2 cellular contexts compared by ENCODE assay signal in the genomic region with DNA sequence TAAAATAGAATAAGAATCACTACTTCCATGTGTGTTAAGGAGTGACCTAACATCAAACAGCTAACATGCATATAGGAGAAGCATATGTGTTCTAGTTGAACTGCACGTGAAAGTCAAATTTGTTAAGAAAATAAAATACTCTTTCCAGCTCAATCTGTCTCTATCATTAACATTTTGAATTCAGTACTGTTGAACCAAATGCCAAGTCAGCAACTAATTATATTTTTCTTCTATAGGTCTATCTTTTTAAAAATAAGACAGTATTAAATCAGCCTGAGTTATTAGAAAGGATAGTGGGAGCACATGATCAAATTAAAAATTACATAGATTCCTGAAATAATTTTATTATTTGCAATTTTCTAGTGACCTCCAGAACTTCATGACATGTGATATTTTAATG.
TF ChIP-seq lines count a peak whose summit lies in the region.

No MANE protein-coding gene starts in this region.

TF ChIP-seq in HepG2, 621 proteins besides CTCF, POLR2A, EP300 and RAD21:
- TF ChIP-seq THAP8 (CRISPR knock-in tag; IDR thresholded peaks at IDR 0.05; ENCODE audit: borderline replicate concordance) (no peak), PTBP1 (IDR thresholded peaks at IDR 0.05; ENCODE audit: low read depth, low read length, poor library complexity, severe bottlenecking) (no peak), NFE2 (CRISPR knock-in tag; IDR thresholded peaks at IDR 0.05) (no peak), CHCHD3 (CRISPR knock-in tag; IDR thresholded peaks at IDR 0.05) (no peak), SNRNP70 (IDR thresholded peaks at IDR 0.05; ENCODE audit: low read depth, low read length) (no peak), IRF1 (CRISPR knock-in tag; IDR thresholded peaks at IDR 0.05; ENCODE audit: low read depth) (no peak), MAFF (IDR thresholded peaks at IDR 0.05; ENCODE audit: low read depth, low read length) (peak; percentile 72), JUN (CRISPR knock-in tag; IDR thresholded peaks at IDR 0.05) (no peak), ZNF17 (CRISPR knock-in tag; IDR thresholded peaks at IDR 0.05) (no peak), ARHGAP35 (CRISPR knock-in tag; IDR thresholded peaks at IDR 0.05; ENCODE audit: borderline replicate concordance) (no peak), ZNF513 (CRISPR knock-in tag; conservative IDR thresholded peaks at IDR 0.05) (no peak), KLF15 (CRISPR knock-in tag; IDR thresholded peaks at IDR 0.05; ENCODE audit: borderline replicate concordance) (no peak), DBP (CRISPR knock-in tag; IDR thresholded peaks at IDR 0.05; ENCODE audit: not compliant biosample characterization) (no peak), ZNF724P (CRISPR knock-in tag; IDR thresholded peaks at IDR 0.05; ENCODE audit: borderline replicate concordance) (no peak), MAFK (conservative IDR thresholded peaks at IDR 0.05 in 1 of 2, IDR thresholded peaks at IDR 0.05 in 1 of 2; ENCODE audit: low read length in 2 of 2) (peak; percentile 64 to 88; a peak in 3 of 4 replicates), KLF11 (CRISPR knock-in tag; IDR thresholded peaks at IDR 0.05) (no peak), POLR2G (IDR thresholded peaks at IDR 0.05; ENCODE audit: low read depth, low read length) (no peak)

TF ChIP-seq in K562, 482 proteins besides CTCF, POLR2A, EP300 and RAD21 (continued from another document):
- TF ChIP-seq RBBP5 (IDR thresholded peaks at IDR 0.05; ENCODE audit: borderline replicate concordance, insufficient read depth, low read length, poor library complexity, severe bottlenecking) = no peak
- peak; percentile 58; the same call in 1 of the 2 replicates for TF ChIP-seq MAFF (IDR thresholded peaks at IDR 0.05; ENCODE audit: low read length)
- peak; percentile 75 for TF ChIP-seq ZNF316 (IDR thresholded peaks at IDR 0.05)
- peak; percentile 41; the same call in 1 of the 2 replicates for TF ChIP-seq MAFG (tag; conservative IDR thresholded peaks at IDR 0.05)
